ENCODE assay signal across 18 cellular contexts in the genomic region with DNA sequence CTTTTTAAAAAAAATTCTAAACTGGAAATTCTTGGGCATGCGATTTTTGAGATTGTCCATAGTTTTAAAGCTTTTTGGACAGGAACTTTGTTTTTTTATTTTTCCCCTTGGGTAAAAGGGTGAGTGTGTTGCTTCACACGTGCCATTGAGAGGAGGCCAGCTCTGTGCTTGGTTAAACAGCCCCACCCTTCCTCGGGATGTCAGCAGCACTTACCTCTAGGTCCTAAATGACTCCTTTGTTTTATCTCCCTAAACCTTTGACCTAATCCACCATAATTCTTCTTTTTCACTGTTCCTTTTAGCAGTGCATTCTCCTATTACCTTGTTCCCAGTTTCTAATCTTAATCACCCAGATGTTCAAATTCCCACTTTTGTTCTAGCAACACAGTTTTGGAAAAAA.
A peak's percentile ranks its signal among the peaks of the same experiment; 100 is the strongest.
DNase-seq lines count a peak whose midpoint lies in the region; ATAC-seq and TF ChIP-seq lines count a peak whose summit lies in the region.
"Had no signal": no experiment of that assay in that cellular context is flagged by ENCODE, and none has a peak within 500 bp of the region (broad histone marks: within the 10 kb centered on the region; RNA-seq: fewer than 3 reads in every experiment).

No MANE protein-coding gene starts in this region.

- H3K27ac ChIP-seq in HEK293 (ENCODE audit: extremely low read depth, low read depth, low read length) (peak overlapping the region; percentile 12; the same call in 1 of the 2 replicates), right atrium auricular region (peak overlapping the region in 1 of 2 donors; percentile 1), testis (peak overlapping the region in 1 of 2 donors; percentile 39)
- H3K27ac ChIP-seq: KMS-11, Peyer's patch, psoas muscle had no signal

- no peaks in the 10 kb centered on the region for H3K9me3 ChIP-seq in HEK293 (ENCODE audit: control insufficient read depth, insufficient read depth, low read depth, low read length)
- no peaks in the 10 kb centered on the region for H3K9me3 ChIP-seq in right atrium auricular region
- H3K9me3 ChIP-seq in testis: no peaks in the 10 kb centered on the region
- H3K9me3 ChIP-seq: Peyer's patch, psoas muscle, uterus had no signal

- WGBS in testis, 2 donors: 27 to 32% methylated on average over 3 of the region's 3 CpGs

- peak; percentile 29; the same call in 2 of the 3 replicates for ATAC-seq in SK-N-SH treated with all-trans-retinoic acid at 6 μM for 48 hours
- ATAC-seq in HG03354 (IDR thresholded peaks at IDR 0.05; ENCODE audit: poor library complexity, severe bottlenecking, unreplicated experiment): no peak
- ATAC-seq: psoas muscle; stimulated activated effector memory CD8-positive, alpha-beta T cell treated with anti-CD3 and anti-CD28 coated beads, Interleukin-12 subunit alpha, Interleukin-12 subunit beta, amount 100 ng/mL, for 72 hours had no signal

- no peaks in the 10 kb centered on the region for H3K36me3 ChIP-seq in HEK293 (ENCODE audit: control insufficient read depth in 2 of 2, insufficient read depth in 1 of 2, low read length in 2 of 2)
- H3K36me3 ChIP-seq in right atrium auricular region: no peaks in the 10 kb centered on the region
- H3K36me3 ChIP-seq in testis (ENCODE audit: low read depth, missing control alignments): no peaks in the 10 kb centered on the region
- H3K36me3 ChIP-seq: Peyer's patch, uterus had no signal

- H3K4me1 ChIP-seq in HEK293 (ENCODE audit: control insufficient read depth, insufficient read depth, low read length): peaks cover 25% of the 10 kb centered on the region
- peaks cover 0 to 6% of the 10 kb centered on the region in 2 donors for H3K4me1 ChIP-seq in right atrium auricular region
- H3K4me1 ChIP-seq in testis: peaks cover 14% of the 10 kb centered on the region
- H3K4me1 ChIP-seq: Peyer's patch, psoas muscle, uterus had no signal

- CTCF ChIA-PET in HEK293 (lab: Yijun Ruan, JAX): no interaction called here

- no peak for TF ChIP-seq POLR2A in testis (IDR thresholded peaks at IDR 0.05)

- H3K4me3 ChIP-seq in HEK293 (ENCODE audit: low read depth, low read length): no peak overlapping the region
- H3K4me3 ChIP-seq in right atrium auricular region: no peak overlapping the region
- no peak overlapping the region for H3K4me3 ChIP-seq in testis
- H3K4me3 ChIP-seq: Peyer's patch, psoas muscle, uterus had no signal

- POLR2A ChIA-PET in HEK293 (lab: Yijun Ruan, JAX): no interaction called here

- DNase-seq in right atrium auricular region (ENCODE audit: low spot score): peak; percentile 58
- peak; percentile 67 for DNase-seq in testis
- DNase-seq in ecto neural progenitor cell (ENCODE audit: low spot score): no peak
- DNase-seq in GM20000 (ENCODE audit: low spot score): no peak
- DNase-seq: activated CD4-positive, alpha-beta T cell treated with anti-CD3 and anti-CD28 coated beads, Interleukin-2, amount 10 ng/mL, durations not matched to agents 7 days and 5 days; anterior cingulate cortex; CD4-positive, CD25-positive, alpha-beta regulatory T cell; NCI-H446 treated with DMSO at 0.1 percent for 48 hours; Peyer's patch; stimulated activated CD4-positive, alpha-beta T cell treated with anti-CD3 and anti-CD28 coated beads, Interleukin-4, amount 100 ng/mL, for 4 hours; T-helper 9 cell had no signal

- H3K27me3 ChIP-seq in right atrium auricular region (no peaks in the 10 kb centered on the region), testis (no peaks in the 10 kb centered on the region)
- H3K27me3 ChIP-seq: Peyer's patch, uterus had no signal

- intact Hi-C loops in testis (cut with DNase I; ENCODE audit: low total_unique reads): no loop called here

- no peak for TF ChIP-seq CTCF in HEK293 (tag by site-specific recombination; IDR thresholded peaks at IDR 0.05)
- no peak for TF ChIP-seq CTCF in right atrium auricular region (IDR thresholded peaks at IDR 0.05)
- no peak for TF ChIP-seq CTCF in testis (IDR thresholded peaks at IDR 0.05)
- TF ChIP-seq CTCF in GM20000 (IDR thresholded peaks at IDR 0.05; ENCODE audit: extremely low read depth, missing control alignments): no peak

TF ChIP-seq in HEK293, 187 proteins besides CTCF, POLR2A, EP300 and RAD21:
- TF ChIP-seq, protein P1, sequence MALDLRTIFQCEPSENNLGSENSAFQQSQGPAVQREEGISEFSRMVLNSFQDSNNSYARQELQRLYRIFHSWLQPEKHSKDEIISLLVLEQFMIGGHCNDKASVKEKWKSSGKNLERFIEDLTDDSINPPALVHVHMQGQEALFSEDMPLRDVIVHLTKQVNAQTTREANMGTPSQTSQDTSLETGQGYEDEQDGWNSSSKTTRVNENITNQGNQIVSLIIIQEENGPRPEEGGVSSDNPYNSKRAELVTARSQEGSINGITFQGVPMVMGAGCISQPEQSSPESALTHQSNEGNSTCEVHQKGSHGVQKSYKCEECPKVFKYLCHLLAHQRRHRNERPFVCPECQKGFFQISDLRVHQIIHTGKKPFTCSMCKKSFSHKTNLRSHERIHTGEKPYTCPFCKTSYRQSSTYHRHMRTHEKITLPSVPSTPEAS (tag by site-specific recombination; IDR thresholded peaks at IDR 0.05): no peak
- TF ChIP-seq KLF1 (tag by site-specific recombination; IDR thresholded peaks at IDR 0.05): peak; percentile 55
- peak; percentile 41 for TF ChIP-seq FEZF1 (tag by site-specific recombination; IDR thresholded peaks at IDR 0.05)
- no peak for TF ChIP-seq ZNF19 (tag by site-specific recombination; IDR thresholded peaks at IDR 0.05; ENCODE audit: low read depth)
- TF ChIP-seq ZXDB (tag by site-specific recombination; IDR thresholded peaks at IDR 0.05): 0 out of 2 replicates have a peak, but pooled peaks have one; percentile 21
- TF ChIP-seq ZBTB48 (tag by site-specific recombination; IDR thresholded peaks at IDR 0.05): no peak
- TF ChIP-seq ZNF202 (tag by site-specific recombination; IDR thresholded peaks at IDR 0.05; ENCODE audit: borderline replicate concordance): no peak
- peak; percentile 28; the same call in 1 of the 2 replicates for TF ChIP-seq KLF7 (tag by site-specific recombination; IDR thresholded peaks at IDR 0.05; ENCODE audit: borderline replicate concordance)

TF ChIP-seq in SK-N-SH treated with all-trans-retinoic acid at 6 μM for 48 hours, 23 proteins besides CTCF, POLR2A, EP300 and RAD21 (continues in another document):
- TF ChIP-seq ESRRG (CRISPR knock-in tag; IDR thresholded peaks at IDR 0.05): no peak
- no peak for TF ChIP-seq PPARA (CRISPR knock-in tag; IDR thresholded peaks at IDR 0.05; ENCODE audit: borderline replicate concordance)
- no peak for TF ChIP-seq ARNTL (CRISPR knock-in tag; IDR thresholded peaks at IDR 0.05; ENCODE audit: borderline replicate concordance, low read depth)
- no peak for TF ChIP-seq TOX (CRISPR knock-in tag; IDR thresholded peaks at IDR 0.05; ENCODE audit: borderline replicate concordance)
- TF ChIP-seq, protein P2, sequence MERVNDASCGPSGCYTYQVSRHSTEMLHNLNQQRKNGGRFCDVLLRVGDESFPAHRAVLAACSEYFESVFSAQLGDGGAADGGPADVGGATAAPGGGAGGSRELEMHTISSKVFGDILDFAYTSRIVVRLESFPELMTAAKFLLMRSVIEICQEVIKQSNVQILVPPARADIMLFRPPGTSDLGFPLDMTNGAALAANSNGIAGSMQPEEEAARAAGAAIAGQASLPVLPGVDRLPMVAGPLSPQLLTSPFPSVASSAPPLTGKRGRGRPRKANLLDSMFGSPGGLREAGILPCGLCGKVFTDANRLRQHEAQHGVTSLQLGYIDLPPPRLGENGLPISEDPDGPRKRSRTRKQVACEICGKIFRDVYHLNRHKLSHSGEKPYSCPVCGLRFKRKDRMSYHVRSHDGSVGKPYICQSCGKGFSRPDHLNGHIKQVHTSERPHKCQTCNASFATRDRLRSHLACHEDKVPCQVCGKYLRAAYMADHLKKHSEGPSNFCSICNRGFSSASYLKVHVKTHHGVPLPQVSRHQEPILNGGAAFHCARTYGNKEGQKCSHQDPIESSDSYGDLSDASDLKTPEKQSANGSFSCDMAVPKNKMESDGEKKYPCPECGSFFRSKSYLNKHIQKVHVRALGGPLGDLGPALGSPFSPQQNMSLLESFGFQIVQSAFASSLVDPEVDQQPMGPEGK (CRISPR knock-in tag; IDR thresholded peaks at IDR 0.05; ENCODE audit: borderline replicate concordance): no peak
- TF ChIP-seq GLIS3 (CRISPR knock-in tag; IDR thresholded peaks at IDR 0.05): no peak
- no peak for TF ChIP-seq ZFP3 (CRISPR knock-in tag; IDR thresholded peaks at IDR 0.05)
- TF ChIP-seq ZNF70 (CRISPR knock-in tag; IDR thresholded peaks at IDR 0.05): no peak
- TF ChIP-seq SNAI2 (CRISPR knock-in tag; IDR thresholded peaks at IDR 0.05): no peak
- TF ChIP-seq BACH2 (CRISPR knock-in tag; IDR thresholded peaks at IDR 0.05; ENCODE audit: borderline replicate concordance): no peak
- TF ChIP-seq ZC3H10 (CRISPR knock-in tag; IDR thresholded peaks at IDR 0.05): no peak
- TF ChIP-seq, protein P3, sequence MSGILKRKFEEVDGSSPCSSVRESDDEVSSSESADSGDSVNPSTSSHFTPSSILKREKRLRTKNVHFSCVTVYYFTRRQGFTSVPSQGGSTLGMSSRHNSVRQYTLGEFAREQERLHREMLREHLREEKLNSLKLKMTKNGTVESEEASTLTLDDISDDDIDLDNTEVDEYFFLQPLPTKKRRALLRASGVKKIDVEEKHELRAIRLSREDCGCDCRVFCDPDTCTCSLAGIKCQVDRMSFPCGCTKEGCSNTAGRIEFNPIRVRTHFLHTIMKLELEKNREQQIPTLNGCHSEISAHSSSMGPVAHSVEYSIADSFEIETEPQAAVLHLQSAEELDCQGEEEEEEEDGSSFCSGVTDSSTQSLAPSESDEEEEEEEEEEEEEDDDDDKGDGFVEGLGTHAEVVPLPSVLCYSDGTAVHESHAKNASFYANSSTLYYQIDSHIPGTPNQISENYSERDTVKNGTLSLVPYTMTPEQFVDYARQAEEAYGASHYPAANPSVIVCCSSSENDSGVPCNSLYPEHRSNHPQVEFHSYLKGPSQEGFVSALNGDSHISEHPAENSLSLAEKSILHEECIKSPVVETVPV (CRISPR knock-in tag; IDR thresholded peaks at IDR 0.05): no peak
- TF ChIP-seq, protein P4, sequence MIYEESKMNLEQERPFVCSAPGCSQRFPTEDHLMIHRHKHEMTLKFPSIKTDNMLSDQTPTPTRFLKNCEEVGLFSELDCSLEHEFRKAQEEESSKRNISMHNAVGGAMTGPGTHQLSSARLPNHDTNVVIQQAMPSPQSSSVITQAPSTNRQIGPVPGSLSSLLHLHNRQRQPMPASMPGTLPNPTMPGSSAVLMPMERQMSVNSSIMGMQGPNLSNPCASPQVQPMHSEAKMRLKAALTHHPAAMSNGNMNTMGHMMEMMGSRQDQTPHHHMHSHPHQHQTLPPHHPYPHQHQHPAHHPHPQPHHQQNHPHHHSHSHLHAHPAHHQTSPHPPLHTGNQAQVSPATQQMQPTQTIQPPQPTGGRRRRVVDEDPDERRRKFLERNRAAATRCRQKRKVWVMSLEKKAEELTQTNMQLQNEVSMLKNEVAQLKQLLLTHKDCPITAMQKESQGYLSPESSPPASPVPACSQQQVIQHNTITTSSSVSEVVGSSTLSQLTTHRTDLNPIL (CRISPR knock-in tag; IDR thresholded peaks at IDR 0.05; ENCODE audit: low read depth): no peak

Comparison
In these comparisons a context has a peak if more than half of its experiments do, and no peak if none do; other contexts are left out.
1. DNase-seq: peak in right atrium auricular region (single experiment) and testis (single experiment); none in ecto neural progenitor cell (single experiment) and GM20000 (single experiment).